ENCODE assay signal across 12 cellular contexts in the genomic region with DNA sequence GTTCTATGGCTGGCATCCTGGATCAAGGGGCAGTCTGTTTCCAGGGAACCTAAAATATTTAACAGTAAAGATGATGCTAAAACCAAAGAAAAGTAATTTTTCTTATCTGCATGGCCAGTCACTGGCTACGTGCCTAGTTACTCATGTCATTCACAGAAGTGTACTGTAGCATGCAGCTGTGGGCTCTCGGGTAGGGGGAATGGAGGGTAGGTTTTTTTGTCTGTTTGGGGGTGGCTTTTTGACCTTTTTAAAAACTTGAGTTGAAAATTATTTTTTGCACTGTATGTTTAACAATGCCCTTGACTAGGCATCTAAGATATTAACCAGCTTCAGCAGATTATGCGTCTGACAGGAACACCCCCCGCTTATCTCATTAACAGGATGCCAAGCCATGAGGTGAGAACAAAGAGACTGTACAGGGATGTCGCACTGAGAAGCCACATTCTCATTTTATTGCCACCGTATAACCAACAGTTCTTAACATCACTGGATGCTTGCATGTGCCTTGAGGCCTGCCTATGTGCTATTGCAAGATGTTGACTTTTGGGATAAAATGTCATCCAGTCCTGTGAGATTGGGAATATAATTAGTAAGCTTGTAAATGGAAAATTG. TPM values are rescaled to one million over a fixed set of nuclear protein-coding genes. Genes with fewer than 3 reads are reported as not detected.
A peak's percentile ranks its signal among the peaks of the same experiment; 100 is the strongest.
DNase-seq lines count a peak whose midpoint lies in the region; ATAC-seq and TF ChIP-seq lines count a peak whose summit lies in the region.
"Had no signal": no experiment of that assay in that cellular context is flagged by ENCODE, and none has a peak within 500 bp of the region (broad histone marks: within the 10 kb centered on the region; RNA-seq: fewer than 3 reads in every experiment).

No MANE protein-coding gene starts in this region.

- no peak overlapping the region for H3K23ac ChIP-seq in trophoblast cell (ENCODE audit: low read length)

- no peak overlapping the region for H3K18ac ChIP-seq in trophoblast cell (ENCODE audit: low read length)

- no peak for ATAC-seq in GM18867 (IDR thresholded peaks at IDR 0.05; ENCODE audit: unreplicated experiment)

- H3K4me2 ChIP-seq in SU-DHL-6 (ENCODE audit: low read depth, low read length, poor library complexity, severe bottlenecking) (no peak overlapping the region), trophoblast cell (ENCODE audit: low read length) (no peak overlapping the region)

- H3F3A ChIP-seq in SU-DHL-6 (ENCODE audit: insufficient read depth) = 0 out of 2 replicates have a peak, but pooled peaks cover 2% of the 10 kb centered on the region

- H2AFZ ChIP-seq in SU-DHL-6 (ENCODE audit: low read depth, low read length, severe bottlenecking) = no peak overlapping the region
- no peak overlapping the region for H2AFZ ChIP-seq in trophoblast cell (ENCODE audit: insufficient read depth, low read length, poor library complexity)

- H3K4me1 ChIP-seq in trophoblast cell (ENCODE audit: control insufficient read depth in 1 of 2, insufficient read depth in 2 of 2, low read length in 2 of 2) = peaks cover 0 to 2% of the 10 kb centered on the region in 2 experiments
- H3K4me1 ChIP-seq: SJSA1 had no signal

- H3K9ac ChIP-seq in SU-DHL-6 (ENCODE audit: low read length) (no peak overlapping the region), trophoblast cell (ENCODE audit: low read length) (no peak overlapping the region)

- H4K20me1 ChIP-seq in SU-DHL-6 (ENCODE audit: low read depth, low read length) = no peaks in the 10 kb centered on the region

- peaks cover 30% of the 10 kb centered on the region for H3K36me3 Mint-ChIP-seq in brain
- H3K36me3 Mint-ChIP-seq in nephron progenitor cell (ENCODE audit: low read depth) = peaks cover 49% of the 10 kb centered on the region

- H3K4me1 Mint-ChIP-seq in brain = peaks cover 65% of the 10 kb centered on the region
- peaks cover 27% of the 10 kb centered on the region for H3K4me1 Mint-ChIP-seq in nephron progenitor cell

- DNase-seq in activated T-cell treated with anti-CD3 and anti-CD28 coated beads for 1 hour (ENCODE audit: low read depth) (peak; percentile 17), activated T-cell treated with anti-CD3 and anti-CD28 coated beads for 4 hours (no peak), nephron progenitor cell (no peak), trophoblast cell (no peak), occipital lobe (lab: John Stamatoyannopoulos, UW) (no peak)
- DNase-seq: H9; MM.1S; stimulated activated CD8-positive, alpha-beta memory T cell treated with anti-CD3 and anti-CD28 coated beads, Interleukin-4, amount 100 ng/mL, for 48 hours had no signal

- WGBS in trophoblast cell (ENCODE audit: extremely low coverage, insufficient coverage, insufficient read length) = no CpG with 5 or more reads among the region's 6 CpGs

- no peak overlapping the region for H2BK12ac ChIP-seq in trophoblast cell (ENCODE audit: low read length)

- H3K79me1 ChIP-seq in trophoblast cell (ENCODE audit: low read length) = no peaks in the 10 kb centered on the region

- no peak overlapping the region for H2BK120ac ChIP-seq in trophoblast cell (ENCODE audit: insufficient read depth, low read length, poor library complexity)

- H3K14ac ChIP-seq in trophoblast cell (ENCODE audit: low read length) = no peak overlapping the region

- H3K36me3 ChIP-seq in SU-DHL-6 (ENCODE audit: low read length) (peaks cover 26% of the 10 kb centered on the region; the same call in 1 of the 2 replicates), trophoblast cell (ENCODE audit: control insufficient read depth in 1 of 2, insufficient read depth in 2 of 2, low read length in 2 of 2) (peaks cover 5 to 17% of the 10 kb centered on the region in 2 experiments)

- H3K4me3 ChIP-seq in SU-DHL-6 (ENCODE audit: insufficient read depth, low read length, poor library complexity, severe bottlenecking) (no peak overlapping the region), trophoblast cell (ENCODE audit: low read depth, low read length) (no peak overlapping the region)
- H3K4me3 ChIP-seq: SJSA1 had no signal

- H3K4me3 Mint-ChIP-seq in brain = no peak overlapping the region
- H3K4me3 Mint-ChIP-seq in nephron progenitor cell = no peak overlapping the region
- H3K4me3 Mint-ChIP-seq: H9 had no signal

- TF ChIP-seq CTCF in SU-DHL-6 (IDR thresholded peaks at IDR 0.05; ENCODE audit: insufficient read depth, low read length, poor library complexity, severe bottlenecking) (no peak), brain (conservative IDR thresholded peaks at IDR 0.05) (no peak), nephron progenitor cell (IDR thresholded peaks at IDR 0.05) (no peak)

- H3K9me3 ChIP-seq in SU-DHL-6 (ENCODE audit: insufficient read depth, low read length) (no peaks in the 10 kb centered on the region), trophoblast cell (ENCODE audit: insufficient read depth, low read depth, low read length) (no peaks in the 10 kb centered on the region)
- H3K9me3 ChIP-seq: SJSA1 had no signal

- H3K9me2 ChIP-seq in SU-DHL-6 (replicated peaks; ENCODE audit: insufficient read depth, low read length) = no peaks in the 10 kb centered on the region

- H3K4ac ChIP-seq in trophoblast cell (ENCODE audit: low read depth, low read length) = no peak overlapping the region

- H3K27ac ChIP-seq in SU-DHL-6 (ENCODE audit: low read depth, low read length) = 0 out of 2 replicates have a peak overlapping the region, but pooled peaks have one; percentile 1
- H3K27ac ChIP-seq in trophoblast cell (ENCODE audit: low read depth, low read length) = no peak overlapping the region
- H3K27ac ChIP-seq: SJSA1 had no signal

- no peak overlapping the region for H4K12ac ChIP-seq in trophoblast cell (ENCODE audit: low read depth, low read length)

- H3K27ac Mint-ChIP-seq in brain = peak overlapping the region in 4 of 5 experiments; percentile 39 to 85 (median 60)
- H3K27ac Mint-ChIP-seq in nephron progenitor cell = peak overlapping the region; percentile 62
- H3K27ac Mint-ChIP-seq: H9 had no signal

- H2AK5ac ChIP-seq in trophoblast cell (ENCODE audit: low read length) = no peak overlapping the region

- H3K27me3 Mint-ChIP-seq in brain (no peaks in the 10 kb centered on the region), nephron progenitor cell (ENCODE audit: low read depth, poor library complexity) (no peaks in the 10 kb centered on the region)

- H4K91ac ChIP-seq in trophoblast cell (ENCODE audit: low read depth, low read length) = no peak overlapping the region

- no peaks in the 10 kb centered on the region for H3K27me3 ChIP-seq in SU-DHL-6 (ENCODE audit: low read length)
- no peaks in the 10 kb centered on the region for H3K27me3 ChIP-seq in trophoblast cell (ENCODE audit: insufficient read depth, low read length)
- H3K27me3 ChIP-seq: SJSA1 had no signal

- H3K79me2 ChIP-seq in SU-DHL-6 (ENCODE audit: insufficient read depth, low read length) = no peaks in the 10 kb centered on the region
- H3K79me2 ChIP-seq in trophoblast cell (ENCODE audit: control insufficient read depth, insufficient read depth, low read length, poor library complexity) = no peaks in the 10 kb centered on the region

- no peak overlapping the region for H2BK5ac ChIP-seq in trophoblast cell (ENCODE audit: low read depth, low read length, poor library complexity)

- H4K8ac ChIP-seq in trophoblast cell (ENCODE audit: low read depth, low read length) = no peak overlapping the region

- H3K9me3 Mint-ChIP-seq in brain (no peaks in the 10 kb centered on the region), nephron progenitor cell (peaks cover 3% of the 10 kb centered on the region)
- H3K9me3 Mint-ChIP-seq: H9 had no signal

RNA-seq across cellular contexts. Expression of gene MAPK13, which starts 30.3 kb away (rescaled TPM):
- polyA plus RNA-seq in brain (ENCODE audit: insufficient read depth, low read depth, low replicate concordance) = 40.2 TPM
- polyA plus RNA-seq in trophoblast cell (2013) = 5.5 and 6.1 TPM in 2 replicates
- 3.0 TPM for total RNA-seq in occipital lobe
- total RNA-seq: SJSA1 had no signal
